ENCODE assay signal across 13 cellular contexts in the genomic region with DNA sequence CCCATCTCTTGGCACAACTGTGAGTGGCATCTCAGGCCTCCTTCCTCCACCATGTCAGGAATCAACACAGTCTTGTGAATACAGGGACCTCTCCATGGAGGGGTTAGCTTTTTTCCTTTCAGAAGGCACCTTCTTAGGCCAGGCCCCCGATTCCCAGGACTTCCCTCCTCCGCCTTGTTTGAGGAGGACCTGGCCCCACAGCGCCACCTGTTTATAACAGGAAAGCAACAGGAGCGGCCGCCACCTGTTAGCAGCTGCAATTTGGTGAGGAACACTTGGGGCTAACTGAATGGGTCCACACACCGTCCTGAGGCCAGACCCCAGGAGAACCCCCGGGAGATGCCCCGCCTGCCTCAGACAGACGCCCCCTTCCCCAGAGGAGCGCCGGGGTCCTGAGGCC. TPM values are rescaled to one million over a fixed set of nuclear protein-coding genes. Genes with fewer than 3 reads are reported as not detected.
DNase-seq lines count a peak whose midpoint lies in the region; ATAC-seq, FAIRE-seq and TF ChIP-seq lines count a peak whose summit lies in the region.
"Had no signal": no experiment of that assay in that cellular context is flagged by ENCODE, and none has a peak within 500 bp of the region (broad histone marks: within the 10 kb centered on the region; RNA-seq: fewer than 3 reads in every experiment).

No MANE protein-coding gene starts in this region.

- 20 to 55% methylated on average over 1 to 10 of the region's 11 CpGs for WGBS in body of pancreas, 2 donors

- H3K4me3 ChIP-seq in A673 (ENCODE audit: low read depth, low read length, poor library complexity, severe bottlenecking) (no peak overlapping the region), body of pancreas (no peak overlapping the region)
- H3K4me3 ChIP-seq: Peyer's patch had no signal

- no peaks in the 10 kb centered on the region for H3K4me1 ChIP-seq in A673 (ENCODE audit: insufficient read depth, low read length, poor library complexity, severe bottlenecking)
- peaks cover 15% of the 10 kb centered on the region for H3K4me1 ChIP-seq in body of pancreas
- H3K4me1 ChIP-seq: BE2C had no signal

- no TSS peak for BruUV-seq in A673 (replicated peaks; lab: Mats Ljungman, UMichigan)

- FAIRE-seq in H54 (lab: Jason Lieb, UNC) = no peak

- no peaks in the 10 kb centered on the region for H3K36me3 ChIP-seq in A673 (ENCODE audit: insufficient read depth, low read length, poor library complexity, severe bottlenecking)
- H3K36me3 ChIP-seq in body of pancreas (replicated peaks in 1 of 2; ENCODE audit: insufficient read depth in 1 of 2, low read depth in 2 of 2) = no peaks in the 10 kb centered on the region
- H3K36me3 ChIP-seq: BE2C, Peyer's patch had no signal

- ATAC-seq in body of pancreas = no peak
- ATAC-seq: left lobe of liver, sciatic nerve had no signal

- 0 out of 2 replicates have a peak, but pooled peaks have one; percentile 10 for TF ChIP-seq POLR2A in H54 (IDR thresholded peaks at IDR 0.05; ENCODE audit: low read depth, low read length)
- TF ChIP-seq POLR2A in body of pancreas (IDR thresholded peaks at IDR 0.05) = no peak

- TF ChIP-seq CTCF in A673 (conservative IDR thresholded peaks at IDR 0.05; ENCODE audit: low read depth, low read length) = 0 out of 2 replicates have a peak, but pooled peaks have one; percentile 12
- TF ChIP-seq CTCF in body of pancreas (IDR thresholded peaks at IDR 0.05) = peak in 3 of 7 experiments; percentile 20 to 35 (median 29)

- POLR2A ChIA-PET in A673 (lab: Charles Lee; ENCODE audit: low non-redundant PET) = no interaction called here

- intact Hi-C loops in A673 (cut with micrococcal nuclease; ENCODE audit: unreplicated experiment) = no loop called here
- intact Hi-C loops in body of pancreas (cut with DNase I) = no loop called here

- H3K27ac ChIP-seq in A673 (ENCODE audit: low read depth, low read length, poor library complexity, severe bottlenecking) (no peak overlapping the region), body of pancreas (no peak overlapping the region)
- H3K27ac ChIP-seq: Peyer's patch had no signal

- peaks cover 6% of the 10 kb centered on the region for H3K9me3 ChIP-seq in A673 (ENCODE audit: low read depth, low read length, poor library complexity, severe bottlenecking)
- H3K9me3 ChIP-seq in body of pancreas = peaks cover 0 to 4% (median 0%) of the 10 kb centered on the region in 3 donors
- H3K9me3 ChIP-seq: BE2C had no signal

- H3K27me3 ChIP-seq in A673 (replicated peaks; ENCODE audit: insufficient read depth, low read depth, low read length, poor library complexity) (no peaks in the 10 kb centered on the region), body of pancreas (no peaks in the 10 kb centered on the region)
- H3K27me3 ChIP-seq: BE2C, Peyer's patch had no signal

- CTCF ChIA-PET in A673 (lab: Charles Lee) = no interaction called here

- in situ Hi-C loops in ACHN (cut with HindIII; ENCODE audit: low pct_ligation_motif_present, low pct_unique_long_range_greater_than_20kb, low sequenced_read_pairs) = no loop called here

- DNase-seq in A673 (ENCODE audit: low spot score) = no peak
- DNase-seq in H54 (ENCODE audit: insufficient read length, low spot score) = no peak
- DNase-seq in body of pancreas = peak in 3 of 4 donors; percentile 54 to 66 (median 57)
- no peak for DNase-seq in ACHN
- DNase-seq in activated CD4-positive, alpha-beta T cell treated with anti-CD3 and anti-CD28 coated beads for 4 hours = no peak
- no peak for DNase-seq in stimulated activated CD4-positive, alpha-beta T cell treated with anti-CD3 and anti-CD28 coated beads, Interleukin-4, amount 100 ng/mL, for 24 hours
- DNase-seq: activated CD4-positive, alpha-beta T cell treated with anti-CD3 and anti-CD28 coated beads, Interleukin-2, amount 50 U/mL, for 4 hours; BE2C; GF-D8 had no signal

RNA-seq across cellular contexts. Expression of a gene that starts 3.8 kb away (rescaled TPM):
- total RNA-seq in A673 (2021) (not detected in 2 replicates), body of pancreas (10 to 100 TPM; 46.2 to 48.8 TPM)
- total RNA-seq: T-helper 1 cell treated with Interleukin-12 subunit alpha and Interleukin-12 subunit beta and Interleukin-4 antibody, amounts not matched to agents 30 ng/mL and 1 ng/mL, for 36 hours had no signal

RNA-seq across cellular contexts. Expression of a gene that starts 20.9 kb away (rescaled TPM):
- total RNA-seq in A673 (2021) (19.0 and 28.9 TPM in 2 replicates), body of pancreas (1 to 10 TPM in 1 of 2 donors, not detected in 1; 2.1 TPM)

RNA-seq across cellular contexts. Expression of a gene that starts 24.6 kb away (rescaled TPM):
- total RNA-seq in A673 (2021) (16.6 and 17.6 TPM in 2 replicates), body of pancreas (10 to 100 TPM; 50.8 to 65.6 TPM)

RNA-seq across cellular contexts. Expression of a gene that starts 51.6 kb away (rescaled TPM):
- total RNA-seq in A673 (2021) (0.26 TPM in 1 of 2 replicates, not detected in the other), body of pancreas (10 to 100 TPM; 15.6 to 26.4 TPM)

RNA-seq across cellular contexts. Expression of a gene that starts 59.9 kb away (rescaled TPM):
- total RNA-seq in A673 (2021) (33.5 and 37.6 TPM in 2 replicates), body of pancreas (10 to 100 TPM; 17.4 to 93.3 TPM)

Comparison
In these comparisons a context has a peak if more than half of its experiments do, and no peak if none do; other contexts are left out.
1. DNase-seq: peak in body of pancreas (3 of 4); none in A673 (single experiment), H54 (single experiment), ACHN (single experiment), activated CD4-positive, alpha-beta T cell treated with anti-CD3 and anti-CD28 coated beads for 4 hours (0 of 2) and stimulated activated CD4-positive, alpha-beta T cell treated with anti-CD3 and anti-CD28 coated beads, Interleukin-4, amount 100 ng/mL, for 24 hours (single experiment).
2. RNA of a gene that starts 3.8 kb away (total RNA-seq): 46.2 to 48.8 TPM in body of pancreas; not detected in A673; every median in the first group is over 10 times any median in the second.